Comparison of ENCODE assay signal across 1 cellular context in the genomic region with DNA sequence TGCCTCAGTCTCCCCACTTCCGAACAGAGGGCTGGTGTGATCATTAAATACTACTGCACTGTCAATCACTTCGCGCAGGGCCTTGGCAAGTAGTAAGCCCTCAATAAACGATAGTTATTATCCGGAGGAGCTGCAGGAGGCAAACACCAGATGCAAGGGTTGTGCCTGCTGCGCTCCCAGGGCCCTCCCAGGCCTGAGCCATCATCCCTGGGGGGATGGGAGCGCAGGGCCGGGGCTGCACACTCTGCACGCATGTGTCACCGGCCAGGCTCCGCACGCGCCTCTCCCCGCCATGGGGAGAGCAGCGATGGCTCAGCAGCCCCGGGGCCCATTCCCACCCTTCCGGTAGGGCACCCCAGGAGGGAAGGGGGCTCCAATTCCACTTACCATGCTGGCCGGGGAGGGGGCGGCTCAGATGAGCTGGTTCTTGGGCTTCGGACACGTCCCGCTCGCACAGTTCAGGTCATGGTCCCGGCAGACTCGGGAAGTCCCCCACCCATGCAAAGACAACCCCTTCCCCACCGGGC.
A peak's percentile ranks its signal among the peaks of the same experiment; 100 is the strongest.
TF ChIP-seq lines count a peak whose summit lies in the region.

No MANE protein-coding gene starts in this region.

TF ChIP-seq in GM12878, 131 proteins besides CTCF, POLR2A, EP300 and RAD21 (continued from another document and continues in another):
- TF ChIP-seq, protein P1, sequence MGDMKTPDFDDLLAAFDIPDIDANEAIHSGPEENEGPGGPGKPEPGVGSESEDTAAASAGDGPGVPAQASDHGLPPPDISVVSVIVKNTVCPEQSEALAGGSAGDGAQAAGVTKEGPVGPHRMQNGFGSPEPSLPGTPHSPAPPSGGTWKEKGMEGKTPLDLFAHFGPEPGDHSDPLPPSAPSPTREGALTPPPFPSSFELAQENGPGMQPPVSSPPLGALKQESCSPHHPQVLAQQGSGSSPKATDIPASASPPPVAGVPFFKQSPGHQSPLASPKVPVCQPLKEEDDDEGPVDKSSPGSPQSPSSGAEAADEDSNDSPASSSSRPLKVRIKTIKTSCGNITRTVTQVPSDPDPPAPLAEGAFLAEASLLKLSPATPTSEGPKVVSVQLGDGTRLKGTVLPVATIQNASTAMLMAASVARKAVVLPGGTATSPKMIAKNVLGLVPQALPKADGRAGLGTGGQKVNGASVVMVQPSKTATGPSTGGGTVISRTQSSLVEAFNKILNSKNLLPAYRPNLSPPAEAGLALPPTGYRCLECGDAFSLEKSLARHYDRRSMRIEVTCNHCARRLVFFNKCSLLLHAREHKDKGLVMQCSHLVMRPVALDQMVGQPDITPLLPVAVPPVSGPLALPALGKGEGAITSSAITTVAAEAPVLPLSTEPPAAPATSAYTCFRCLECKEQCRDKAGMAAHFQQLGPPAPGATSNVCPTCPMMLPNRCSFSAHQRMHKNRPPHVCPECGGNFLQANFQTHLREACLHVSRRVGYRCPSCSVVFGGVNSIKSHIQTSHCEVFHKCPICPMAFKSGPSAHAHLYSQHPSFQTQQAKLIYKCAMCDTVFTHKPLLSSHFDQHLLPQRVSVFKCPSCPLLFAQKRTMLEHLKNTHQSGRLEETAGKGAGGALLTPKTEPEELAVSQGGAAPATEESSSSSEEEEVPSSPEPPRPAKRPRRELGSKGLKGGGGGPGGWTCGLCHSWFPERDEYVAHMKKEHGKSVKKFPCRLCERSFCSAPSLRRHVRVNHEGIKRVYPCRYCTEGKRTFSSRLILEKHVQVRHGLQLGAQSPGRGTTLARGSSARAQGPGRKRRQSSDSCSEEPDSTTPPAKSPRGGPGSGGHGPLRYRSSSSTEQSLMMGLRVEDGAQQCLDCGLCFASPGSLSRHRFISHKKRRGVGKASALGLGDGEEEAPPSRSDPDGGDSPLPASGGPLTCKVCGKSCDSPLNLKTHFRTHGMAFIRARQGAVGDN (IDR thresholded peaks at IDR 0.05) = peak; percentile 28
- TF ChIP-seq, protein P2, sequence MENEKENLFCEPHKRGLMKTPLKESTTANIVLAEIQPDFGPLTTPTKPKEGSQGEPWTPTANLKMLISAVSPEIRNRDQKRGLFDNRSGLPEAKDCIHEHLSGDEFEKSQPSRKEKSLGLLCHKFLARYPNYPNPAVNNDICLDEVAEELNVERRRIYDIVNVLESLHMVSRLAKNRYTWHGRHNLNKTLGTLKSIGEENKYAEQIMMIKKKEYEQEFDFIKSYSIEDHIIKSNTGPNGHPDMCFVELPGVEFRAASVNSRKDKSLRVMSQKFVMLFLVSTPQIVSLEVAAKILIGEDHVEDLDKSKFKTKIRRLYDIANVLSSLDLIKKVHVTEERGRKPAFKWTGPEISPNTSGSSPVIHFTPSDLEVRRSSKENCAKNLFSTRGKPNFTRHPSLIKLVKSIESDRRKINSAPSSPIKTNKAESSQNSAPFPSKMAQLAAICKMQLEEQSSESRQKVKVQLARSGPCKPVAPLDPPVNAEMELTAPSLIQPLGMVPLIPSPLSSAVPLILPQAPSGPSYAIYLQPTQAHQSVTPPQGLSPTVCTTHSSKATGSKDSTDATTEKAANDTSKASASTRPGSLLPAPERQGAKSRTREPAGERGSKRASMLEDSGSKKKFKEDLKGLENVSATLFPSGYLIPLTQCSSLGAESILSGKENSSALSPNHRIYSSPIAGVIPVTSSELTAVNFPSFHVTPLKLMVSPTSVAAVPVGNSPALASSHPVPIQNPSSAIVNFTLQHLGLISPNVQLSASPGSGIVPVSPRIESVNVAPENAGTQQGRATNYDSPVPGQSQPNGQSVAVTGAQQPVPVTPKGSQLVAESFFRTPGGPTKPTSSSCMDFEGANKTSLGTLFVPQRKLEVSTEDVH (IDR thresholded peaks at IDR 0.05; ENCODE audit: low read depth, partially characterized antibody) = no peak
- no peak for TF ChIP-seq NFXL1 (IDR thresholded peaks at IDR 0.05; ENCODE audit: borderline replicate concordance)
- TF ChIP-seq CEBPB (IDR thresholded peaks at IDR 0.05; ENCODE audit: borderline replicate concordance in 1 of 2, low read depth in 2 of 2, low read length in 2 of 2) = no peak
- TF ChIP-seq, protein P3, sequence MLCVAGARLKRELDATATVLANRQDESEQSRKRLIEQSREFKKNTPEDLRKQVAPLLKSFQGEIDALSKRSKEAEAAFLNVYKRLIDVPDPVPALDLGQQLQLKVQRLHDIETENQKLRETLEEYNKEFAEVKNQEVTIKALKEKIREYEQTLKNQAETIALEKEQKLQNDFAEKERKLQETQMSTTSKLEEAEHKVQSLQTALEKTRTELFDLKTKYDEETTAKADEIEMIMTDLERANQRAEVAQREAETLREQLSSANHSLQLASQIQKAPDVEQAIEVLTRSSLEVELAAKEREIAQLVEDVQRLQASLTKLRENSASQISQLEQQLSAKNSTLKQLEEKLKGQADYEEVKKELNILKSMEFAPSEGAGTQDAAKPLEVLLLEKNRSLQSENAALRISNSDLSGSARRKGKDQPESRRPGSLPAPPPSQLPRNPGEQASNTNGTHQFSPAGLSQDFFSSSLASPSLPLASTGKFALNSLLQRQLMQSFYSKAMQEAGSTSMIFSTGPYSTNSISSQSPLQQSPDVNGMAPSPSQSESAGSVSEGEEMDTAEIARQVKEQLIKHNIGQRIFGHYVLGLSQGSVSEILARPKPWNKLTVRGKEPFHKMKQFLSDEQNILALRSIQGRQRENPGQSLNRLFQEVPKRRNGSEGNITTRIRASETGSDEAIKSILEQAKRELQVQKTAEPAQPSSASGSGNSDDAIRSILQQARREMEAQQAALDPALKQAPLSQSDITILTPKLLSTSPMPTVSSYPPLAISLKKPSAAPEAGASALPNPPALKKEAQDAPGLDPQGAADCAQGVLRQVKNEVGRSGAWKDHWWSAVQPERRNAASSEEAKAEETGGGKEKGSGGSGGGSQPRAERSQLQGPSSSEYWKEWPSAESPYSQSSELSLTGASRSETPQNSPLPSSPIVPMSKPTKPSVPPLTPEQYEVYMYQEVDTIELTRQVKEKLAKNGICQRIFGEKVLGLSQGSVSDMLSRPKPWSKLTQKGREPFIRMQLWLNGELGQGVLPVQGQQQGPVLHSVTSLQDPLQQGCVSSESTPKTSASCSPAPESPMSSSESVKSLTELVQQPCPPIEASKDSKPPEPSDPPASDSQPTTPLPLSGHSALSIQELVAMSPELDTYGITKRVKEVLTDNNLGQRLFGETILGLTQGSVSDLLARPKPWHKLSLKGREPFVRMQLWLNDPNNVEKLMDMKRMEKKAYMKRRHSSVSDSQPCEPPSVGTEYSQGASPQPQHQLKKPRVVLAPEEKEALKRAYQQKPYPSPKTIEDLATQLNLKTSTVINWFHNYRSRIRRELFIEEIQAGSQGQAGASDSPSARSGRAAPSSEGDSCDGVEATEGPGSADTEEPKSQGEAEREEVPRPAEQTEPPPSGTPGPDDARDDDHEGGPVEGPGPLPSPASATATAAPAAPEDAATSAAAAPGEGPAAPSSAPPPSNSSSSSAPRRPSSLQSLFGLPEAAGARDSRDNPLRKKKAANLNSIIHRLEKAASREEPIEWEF (IDR thresholded peaks at IDR 0.05; ENCODE audit: insufficient replicate concordance, low read depth, low read length) = no peak
- no peak for TF ChIP-seq MYB (IDR thresholded peaks at IDR 0.05; ENCODE audit: borderline replicate concordance, low read depth, low read length)
- TF ChIP-seq NBN (IDR thresholded peaks at IDR 0.05) = no peak
- no peak for TF ChIP-seq TBL1XR1 (IDR thresholded peaks at IDR 0.05; ENCODE audit: low read depth, low read length)
- no peak for TF ChIP-seq ESRRA (IDR thresholded peaks at IDR 0.05; ENCODE audit: low read length)
- no peak for TF ChIP-seq SMAD1 (IDR thresholded peaks at IDR 0.05; ENCODE audit: low read depth, partially characterized antibody)
- TF ChIP-seq KDM1A (IDR thresholded peaks at IDR 0.05; ENCODE audit: borderline replicate concordance) = no peak
- TF ChIP-seq, protein P4, sequence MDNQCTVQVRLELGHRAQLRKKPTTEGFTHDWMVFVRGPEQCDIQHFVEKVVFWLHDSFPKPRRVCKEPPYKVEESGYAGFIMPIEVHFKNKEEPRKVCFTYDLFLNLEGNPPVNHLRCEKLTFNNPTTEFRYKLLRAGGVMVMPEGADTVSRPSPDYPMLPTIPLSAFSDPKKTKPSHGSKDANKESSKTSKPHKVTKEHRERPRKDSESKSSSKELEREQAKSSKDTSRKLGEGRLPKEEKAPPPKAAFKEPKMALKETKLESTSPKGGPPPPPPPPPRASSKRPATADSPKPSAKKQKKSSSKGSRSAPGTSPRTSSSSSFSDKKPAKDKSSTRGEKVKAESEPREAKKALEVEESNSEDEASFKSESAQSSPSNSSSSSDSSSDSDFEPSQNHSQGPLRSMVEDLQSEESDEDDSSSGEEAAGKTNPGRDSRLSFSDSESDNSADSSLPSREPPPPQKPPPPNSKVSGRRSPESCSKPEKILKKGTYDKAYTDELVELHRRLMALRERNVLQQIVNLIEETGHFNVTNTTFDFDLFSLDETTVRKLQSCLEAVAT (IDR thresholded peaks at IDR 0.05) = no peak
- no peak for TF ChIP-seq NR2C1 (IDR thresholded peaks at IDR 0.05)
- no peak for TF ChIP-seq POLR2AphosphoS5 (IDR thresholded peaks at IDR 0.05; ENCODE audit: low read length)
- no peak for TF ChIP-seq RFX5 (IDR thresholded peaks at IDR 0.05; ENCODE audit: low read depth, low read length)
- TF ChIP-seq ATF7 (IDR thresholded peaks at IDR 0.05; ENCODE audit: low read depth) = no peak
- TF ChIP-seq MTA3 (IDR thresholded peaks at IDR 0.05; ENCODE audit: borderline replicate concordance, low read length) = no peak
- TF ChIP-seq SMC3 (IDR thresholded peaks at IDR 0.05; ENCODE audit: borderline replicate concordance, low read length) = 0 out of 2 replicates have a peak, but pooled peaks have one; percentile 9
- TF ChIP-seq TCF3 (IDR thresholded peaks at IDR 0.05; ENCODE audit: borderline replicate concordance, insufficient read depth, low read depth, low read length) = no peak
- TF ChIP-seq SP1 (IDR thresholded peaks at IDR 0.05; ENCODE audit: low read depth, low read length) = no peak
- TF ChIP-seq JUNB (IDR thresholded peaks at IDR 0.05) = no peak
- TF ChIP-seq NR2F1 (conservative IDR thresholded peaks at IDR 0.05) = no peak
- TF ChIP-seq PAX5 (IDR thresholded peaks at IDR 0.05; ENCODE audit: borderline replicate concordance, low read depth, low read length) = no peak
- TF ChIP-seq GABPA (IDR thresholded peaks at IDR 0.05; ENCODE audit: low read depth) = no peak
- TF ChIP-seq HDGF (IDR thresholded peaks at IDR 0.05) = peak; percentile 55; the same call in 1 of the 2 replicates
- TF ChIP-seq, protein P5, sequence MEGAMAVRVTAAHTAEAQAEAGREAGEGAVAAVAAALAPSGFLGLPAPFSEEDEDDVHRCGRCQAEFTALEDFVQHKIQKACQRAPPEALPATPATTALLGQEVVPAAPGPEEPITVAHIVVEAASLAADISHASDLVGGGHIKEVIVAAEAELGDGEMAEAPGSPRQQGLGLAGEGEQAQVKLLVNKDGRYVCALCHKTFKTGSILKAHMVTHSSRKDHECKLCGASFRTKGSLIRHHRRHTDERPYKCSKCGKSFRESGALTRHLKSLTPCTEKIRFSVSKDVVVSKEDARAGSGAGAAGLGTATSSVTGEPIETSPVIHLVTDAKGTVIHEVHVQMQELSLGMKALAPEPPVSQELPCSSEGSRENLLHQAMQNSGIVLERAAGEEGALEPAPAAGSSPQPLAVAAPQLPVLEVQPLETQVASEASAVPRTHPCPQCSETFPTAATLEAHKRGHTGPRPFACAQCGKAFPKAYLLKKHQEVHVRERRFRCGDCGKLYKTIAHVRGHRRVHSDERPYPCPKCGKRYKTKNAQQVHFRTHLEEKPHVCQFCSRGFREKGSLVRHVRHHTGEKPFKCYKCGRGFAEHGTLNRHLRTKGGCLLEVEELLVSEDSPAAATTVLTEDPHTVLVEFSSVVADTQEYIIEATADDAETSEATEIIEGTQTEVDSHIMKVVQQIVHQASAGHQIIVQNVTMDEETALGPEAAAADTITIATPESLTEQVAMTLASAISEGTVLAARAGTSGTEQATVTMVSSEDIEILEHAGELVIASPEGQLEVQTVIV (IDR thresholded peaks at IDR 0.05; ENCODE audit: borderline replicate concordance, partially characterized antibody) = no peak
- TF ChIP-seq CHD1 (IDR thresholded peaks at IDR 0.05; ENCODE audit: low read depth, low read length) = 0 out of 2 replicates have a peak, but pooled peaks have one; percentile 19
- peak; percentile 82 for TF ChIP-seq CHD2 (IDR thresholded peaks at IDR 0.05; ENCODE audit: borderline replicate concordance, low read depth, low read length)
- TF ChIP-seq IKZF2 (IDR thresholded peaks at IDR 0.05) = 0 out of 4 replicates have a peak, but pooled peaks of 1 of the 2 experiments have one; percentile 26
- no peak for TF ChIP-seq JUND (IDR thresholded peaks at IDR 0.05; ENCODE audit: low read depth, low read length)
- TF ChIP-seq, protein P6, sequence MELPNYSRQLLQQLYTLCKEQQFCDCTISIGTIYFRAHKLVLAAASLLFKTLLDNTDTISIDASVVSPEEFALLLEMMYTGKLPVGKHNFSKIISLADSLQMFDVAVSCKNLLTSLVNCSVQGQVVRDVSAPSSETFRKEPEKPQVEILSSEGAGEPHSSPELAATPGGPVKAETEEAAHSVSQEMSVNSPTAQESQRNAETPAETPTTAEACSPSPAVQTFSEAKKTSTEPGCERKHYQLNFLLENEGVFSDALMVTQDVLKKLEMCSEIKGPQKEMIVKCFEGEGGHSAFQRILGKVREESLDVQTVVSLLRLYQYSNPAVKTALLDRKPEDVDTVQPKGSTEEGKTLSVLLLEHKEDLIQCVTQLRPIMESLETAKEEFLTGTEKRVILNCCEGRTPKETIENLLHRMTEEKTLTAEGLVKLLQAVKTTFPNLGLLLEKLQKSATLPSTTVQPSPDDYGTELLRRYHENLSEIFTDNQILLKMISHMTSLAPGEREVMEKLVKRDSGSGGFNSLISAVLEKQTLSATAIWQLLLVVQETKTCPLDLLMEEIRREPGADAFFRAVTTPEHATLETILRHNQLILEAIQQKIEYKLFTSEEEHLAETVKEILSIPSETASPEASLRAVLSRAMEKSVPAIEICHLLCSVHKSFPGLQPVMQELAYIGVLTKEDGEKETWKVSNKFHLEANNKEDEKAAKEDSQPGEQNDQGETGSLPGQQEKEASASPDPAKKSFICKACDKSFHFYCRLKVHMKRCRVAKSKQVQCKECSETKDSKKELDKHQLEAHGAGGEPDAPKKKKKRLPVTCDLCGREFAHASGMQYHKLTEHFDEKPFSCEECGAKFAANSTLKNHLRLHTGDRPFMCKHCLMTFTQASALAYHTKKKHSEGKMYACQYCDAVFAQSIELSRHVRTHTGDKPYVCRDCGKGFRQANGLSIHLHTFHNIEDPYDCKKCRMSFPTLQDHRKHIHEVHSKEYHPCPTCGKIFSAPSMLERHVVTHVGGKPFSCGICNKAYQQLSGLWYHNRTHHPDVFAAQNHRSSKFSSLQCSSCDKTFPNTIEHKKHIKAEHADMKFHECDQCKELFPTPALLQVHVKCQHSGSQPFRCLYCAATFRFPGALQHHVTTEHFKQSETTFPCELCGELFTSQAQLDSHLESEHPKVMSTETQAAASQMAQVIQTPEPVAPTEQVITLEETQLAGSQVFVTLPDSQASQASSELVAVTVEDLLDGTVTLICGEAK (IDR thresholded peaks at IDR 0.05; ENCODE audit: borderline replicate concordance) = no peak
- TF ChIP-seq WRNIP1 (IDR thresholded peaks at IDR 0.05; ENCODE audit: borderline replicate concordance, low read depth, low read length) = no peak
- TF ChIP-seq STAT1 (conservative IDR thresholded peaks at IDR 0.05) = no peak
- TF ChIP-seq, protein P7, sequence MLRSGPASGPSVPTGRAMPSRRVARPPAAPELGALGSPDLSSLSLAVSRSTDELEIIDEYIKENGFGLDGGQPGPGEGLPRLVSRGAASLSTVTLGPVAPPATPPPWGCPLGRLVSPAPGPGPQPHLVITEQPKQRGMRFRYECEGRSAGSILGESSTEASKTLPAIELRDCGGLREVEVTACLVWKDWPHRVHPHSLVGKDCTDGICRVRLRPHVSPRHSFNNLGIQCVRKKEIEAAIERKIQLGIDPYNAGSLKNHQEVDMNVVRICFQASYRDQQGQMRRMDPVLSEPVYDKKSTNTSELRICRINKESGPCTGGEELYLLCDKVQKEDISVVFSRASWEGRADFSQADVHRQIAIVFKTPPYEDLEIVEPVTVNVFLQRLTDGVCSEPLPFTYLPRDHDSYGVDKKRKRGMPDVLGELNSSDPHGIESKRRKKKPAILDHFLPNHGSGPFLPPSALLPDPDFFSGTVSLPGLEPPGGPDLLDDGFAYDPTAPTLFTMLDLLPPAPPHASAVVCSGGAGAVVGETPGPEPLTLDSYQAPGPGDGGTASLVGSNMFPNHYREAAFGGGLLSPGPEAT (IDR thresholded peaks at IDR 0.05; ENCODE audit: low read depth) = no peak
- TF ChIP-seq PAX8 (IDR thresholded peaks at IDR 0.05) = no peak
